20 cellular contexts compared by ENCODE assay signal in the genomic region with DNA sequence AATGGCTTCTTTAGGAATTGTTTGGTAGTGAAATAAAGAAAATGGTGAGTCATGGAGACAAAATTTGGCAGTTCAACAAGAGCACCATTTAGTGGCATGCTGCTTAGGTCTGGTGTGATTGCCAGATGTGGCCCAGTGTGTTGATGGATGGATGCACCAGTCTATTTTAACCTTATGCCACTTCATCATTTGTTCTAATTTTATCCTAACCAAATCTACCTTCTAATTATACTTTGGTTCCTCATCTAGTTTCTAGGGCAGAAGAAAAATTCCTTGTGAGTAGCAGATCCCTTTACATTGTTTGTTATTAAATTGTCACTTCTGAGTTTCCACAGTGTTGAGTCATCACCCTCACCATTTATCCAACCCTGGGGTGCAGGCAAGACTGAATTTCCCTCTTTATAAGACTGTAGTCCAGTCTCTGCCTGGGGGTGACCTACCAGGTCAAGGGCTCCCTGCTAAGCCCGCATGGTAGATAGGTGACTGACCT. TPM values are rescaled to one million over a fixed set of nuclear protein-coding genes. Genes with fewer than 3 reads are reported as not detected.
DNase-seq lines count a peak whose midpoint lies in the region; ATAC-seq and TF ChIP-seq lines count a peak whose summit lies in the region.
"Had no signal": no experiment of that assay in that cellular context is flagged by ENCODE, and none has a peak within 500 bp of the region (broad histone marks: within the 10 kb centered on the region; RNA-seq: fewer than 3 reads in every experiment).

No MANE protein-coding gene starts in this region.

- TF ChIP-seq EP300 in sigmoid colon (IDR thresholded peaks at IDR 0.05) = no peak

- no peaks in the 10 kb centered on the region for H3K36me3 ChIP-seq in adipocyte (ENCODE audit: control insufficient read depth, insufficient read depth, low read length, severe bottlenecking)
- no peaks in the 10 kb centered on the region for H3K36me3 ChIP-seq in sigmoid colon
- H3K36me3 ChIP-seq: ascending aorta, WERI-Rb-1 had no signal

- H3K9me3 ChIP-seq in adipocyte (ENCODE audit: control insufficient read depth, low read length) (no peaks in the 10 kb centered on the region), sigmoid colon (no peaks in the 10 kb centered on the region)
- H3K9me3 ChIP-seq: ascending aorta had no signal

- TF ChIP-seq CTCF in foreskin keratinocyte (conservative IDR thresholded peaks at IDR 0.05) (no peak), sigmoid colon (IDR thresholded peaks at IDR 0.05) (no peak)

- H3K4me3 ChIP-seq in adipocyte (ENCODE audit: low read length) = no peak overlapping the region
- no peak overlapping the region for H3K4me3 ChIP-seq in sigmoid colon
- H3K4me3 ChIP-seq: ascending aorta, GM12878, SK-N-MC, skin epidermis had no signal

- H3K27ac ChIP-seq in foreskin keratinocyte = no peak overlapping the region
- no peak overlapping the region for H3K27ac ChIP-seq in sigmoid colon
- H3K27ac ChIP-seq: ascending aorta, SK-N-MC, skin epidermis, WERI-Rb-1 had no signal

- DNase-seq in AG08395 (ENCODE audit: low spot score) = peak; percentile 72
- peak; percentile 82 for DNase-seq in HCEC 1CT
- peak; percentile 47 for DNase-seq in adipocyte (ENCODE audit: low read depth)
- no peak for DNase-seq in foreskin keratinocyte
- no peak for DNase-seq in inferior parietal cortex (ENCODE audit: extremely low spot score)
- DNase-seq in sigmoid colon = no peak
- DNase-seq: activated CD8-positive, alpha-beta memory T cell treated with anti-CD3 and anti-CD28 coated beads for 24 hours; activated effector memory CD4-positive, alpha-beta T cell treated with Interleukin-2 at 50 U/mL for 16 hours; DMS53; effector CD8-positive, alpha-beta T cell; islet precursor cell; NCI-H1105; nucleus accumbens; WERI-Rb-1 had no signal

- TF ChIP-seq POLR2A in sigmoid colon (IDR thresholded peaks at IDR 0.05) = no peak

- H3K9ac ChIP-seq in adipocyte (ENCODE audit: low read length) = no peak overlapping the region

- WGBS in sigmoid colon, 2 donors = 96 to 100% methylated on average over 1 of the region's 1 CpG

- H3K4me1 ChIP-seq in adipocyte (ENCODE audit: control insufficient read depth, insufficient read depth, low read length) (peaks cover 10% of the 10 kb centered on the region), foreskin keratinocyte (no peaks in the 10 kb centered on the region), sigmoid colon (no peaks in the 10 kb centered on the region)
- H3K4me1 ChIP-seq: ascending aorta had no signal

- intact Hi-C loops in sigmoid colon (cut with DNase I) = no loop called here

- H3K27me3 ChIP-seq in adipocyte (replicated peaks; ENCODE audit: control insufficient read depth, insufficient read depth, low read length) (no peaks in the 10 kb centered on the region), foreskin keratinocyte (no peaks in the 10 kb centered on the region), sigmoid colon (no peaks in the 10 kb centered on the region)
- H3K27me3 ChIP-seq: ascending aorta had no signal

- ATAC-seq in foreskin keratinocyte = peak; percentile 64
- ATAC-seq in HG03378 (IDR thresholded peaks at IDR 0.05; ENCODE audit: unreplicated experiment) = no peak
- ATAC-seq in HG03521 (IDR thresholded peaks at IDR 0.05; ENCODE audit: unreplicated experiment) = no peak
- ATAC-seq: GM12878 had no signal

RNA-seq across cellular contexts. Expression of a gene that starts 32.5 kb away (rescaled TPM):
- 31.3 and 36.6 TPM in 2 replicates for total RNA-seq in foreskin keratinocyte
- 12.4 and 16.8 TPM in 2 replicates for polyA plus RNA-seq in foreskin keratinocyte
- 10 to 100 TPM in 2 of 4 donors, 1 to 10 TPM in 2; 8.2 to 12.7 (median 9.8) TPM for total RNA-seq in sigmoid colon
- polyA plus RNA-seq in sigmoid colon = 10 to 100 TPM in 1 of 3 donors, 1 to 10 TPM in 2; 4.2 to 15.4 (median 8.6) TPM

Comparison
In these comparisons a context has a peak if more than half of its experiments do, and no peak if none do; other contexts are left out.
1. DNase-seq: peak in AG08395 (single experiment), HCEC 1CT (single experiment) and adipocyte (single experiment); none in foreskin keratinocyte (0 of 2), inferior parietal cortex (single experiment) and sigmoid colon (single experiment).